1 cellular context compared by ENCODE assay signal in the genomic region with DNA sequence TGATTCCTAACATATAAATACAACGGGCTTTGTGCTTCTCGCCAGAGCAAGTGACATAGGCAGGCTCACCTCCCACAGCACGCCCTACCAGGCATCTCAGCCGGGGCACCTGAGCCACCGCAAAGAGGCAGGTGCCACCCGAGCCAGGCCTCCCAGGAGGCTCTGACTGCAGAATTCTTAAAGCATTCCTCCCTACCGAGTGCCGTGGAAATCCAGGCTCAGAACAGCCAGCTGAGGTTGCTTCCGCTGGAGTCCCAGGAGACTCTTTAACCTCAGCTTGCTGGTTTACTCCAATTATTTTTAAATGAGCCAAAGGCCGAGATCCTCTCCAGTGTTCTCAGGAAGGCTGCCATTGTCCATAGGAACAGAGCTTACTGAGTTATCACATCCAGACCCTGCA.
TF ChIP-seq lines count a peak whose summit lies in the region.

No MANE protein-coding gene starts in this region.

TF ChIP-seq in IMR-90, 13 proteins besides CTCF, POLR2A, EP300 and RAD21:
- TF ChIP-seq RCOR1 (IDR thresholded peaks at IDR 0.05; ENCODE audit: insufficient replicate concordance, low read length), result no peak
- TF ChIP-seq MXI1 (IDR thresholded peaks at IDR 0.05; ENCODE audit: borderline replicate concordance, low read depth, low read length), result no peak
- no peak for TF ChIP-seq CEBPB (IDR thresholded peaks at IDR 0.05; ENCODE audit: low read depth, low read length)
- TF ChIP-seq MAZ (IDR thresholded peaks at IDR 0.05; ENCODE audit: borderline replicate concordance, low read depth, low read length), result no peak
- no peak for TF ChIP-seq NFE2L2 (IDR thresholded peaks at IDR 0.05; ENCODE audit: low read depth, low read length)
- TF ChIP-seq, protein P1, sequence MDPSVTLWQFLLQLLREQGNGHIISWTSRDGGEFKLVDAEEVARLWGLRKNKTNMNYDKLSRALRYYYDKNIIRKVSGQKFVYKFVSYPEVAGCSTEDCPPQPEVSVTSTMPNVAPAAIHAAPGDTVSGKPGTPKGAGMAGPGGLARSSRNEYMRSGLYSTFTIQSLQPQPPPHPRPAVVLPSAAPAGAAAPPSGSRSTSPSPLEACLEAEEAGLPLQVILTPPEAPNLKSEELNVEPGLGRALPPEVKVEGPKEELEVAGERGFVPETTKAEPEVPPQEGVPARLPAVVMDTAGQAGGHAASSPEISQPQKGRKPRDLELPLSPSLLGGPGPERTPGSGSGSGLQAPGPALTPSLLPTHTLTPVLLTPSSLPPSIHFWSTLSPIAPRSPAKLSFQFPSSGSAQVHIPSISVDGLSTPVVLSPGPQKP (IDR thresholded peaks at IDR 0.05; ENCODE audit: borderline replicate concordance, low read depth, low read length), result no peak
- TF ChIP-seq CHD1 (IDR thresholded peaks at IDR 0.05; ENCODE audit: low read depth, low read length), result no peak
